1 cellular context compared by ENCODE assay signal in genomic region chr18:34744569-34744968, GRCh38.
TF ChIP-seq lines count a peak whose summit lies in the region.

No MANE protein-coding gene starts in this region.

TF ChIP-seq in WTC11, 78 proteins besides CTCF, POLR2A, EP300 and RAD21 (continued from another document):
- TF ChIP-seq, protein P1, sequence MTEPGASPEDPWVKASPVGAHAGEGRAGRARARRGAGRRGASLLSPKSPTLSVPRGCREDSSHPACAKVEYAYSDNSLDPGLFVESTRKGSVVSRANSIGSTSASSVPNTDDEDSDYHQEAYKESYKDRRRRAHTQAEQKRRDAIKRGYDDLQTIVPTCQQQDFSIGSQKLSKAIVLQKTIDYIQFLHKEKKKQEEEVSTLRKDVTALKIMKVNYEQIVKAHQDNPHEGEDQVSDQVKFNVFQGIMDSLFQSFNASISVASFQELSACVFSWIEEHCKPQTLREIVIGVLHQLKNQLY (CRISPR knock-in tag; IDR thresholded peaks at IDR 0.05), result no peak
- TF ChIP-seq ZNF121 (CRISPR knock-in tag; IDR thresholded peaks at IDR 0.05), result no peak
